Comparison of ENCODE assay signal across 8 cellular contexts in genomic region chr7:46590918-46591905, GRCh38.
A peak's percentile ranks its signal among the peaks of the same experiment; 100 is the strongest.
DNase-seq lines count a peak whose midpoint lies in the region; ATAC-seq, FAIRE-seq and TF ChIP-seq lines count a peak whose summit lies in the region.
"Not testable (repeated sequence)": the region's sequence is repeated elsewhere in the genome, so short reads cannot be mapped to it uniquely, and the experiment has no call there.

No MANE protein-coding gene starts in this region.

- not testable (repeated sequence) for H3K9ac ChIP-seq in IMR-90 (ENCODE audit: low read depth, low read length); colonic mucosa (ENCODE audit: low read depth in 2 of 2, low read length in 2 of 2); kidney (ENCODE audit: low read length in 2 of 2)

- H2BK120ac ChIP-seq in IMR-90 (ENCODE audit: low read depth, low read length): not testable (repeated sequence)

- H4K8ac ChIP-seq in IMR-90 (ENCODE audit: low read depth in 2 of 2, low read length in 2 of 2): not testable (repeated sequence)

- H2BK15ac ChIP-seq in IMR-90 (ENCODE audit: low read depth, low read length): not testable (repeated sequence)

- not testable (repeated sequence) for H3K56ac ChIP-seq in IMR-90 (ENCODE audit: extremely low read depth, insufficient read depth, low read length)

- not testable (repeated sequence) for H2AK9ac ChIP-seq in IMR-90 (replicated peaks; ENCODE audit: low read depth, low read length, poor library complexity)

- not testable (repeated sequence) for TF ChIP-seq POLR2A in IMR-90 (IDR thresholded peaks at IDR 0.05; ENCODE audit: low read depth, low read length)

- POLR2A ChIA-PET in IMR-90 (lab: Charles Lee; ENCODE audit: unreplicated experiment): not testable (repeated sequence)

- ATAC-seq in IMR-90 (ENCODE audit: low read depth): peak; percentile 49

- H4K20me1 ChIP-seq in IMR-90 (ENCODE audit: insufficient read depth, low read length); osteoblast (ENCODE audit: insufficient read depth, low read length): not testable (repeated sequence)

- H3K27ac ChIP-seq in IMR-90 (ENCODE audit: insufficient read depth, low read length); kidney (ENCODE audit: low read depth in 2 of 2, low read length in 2 of 2); osteoblast (ENCODE audit: low read depth, low read length): not testable (repeated sequence)
- H3K27ac ChIP-seq in colonic mucosa: peak overlapping the region; percentile 35

- H4K91ac ChIP-seq in IMR-90 (ENCODE audit: insufficient read depth, low read depth, low read length): not testable (repeated sequence)

- not testable (repeated sequence) for H4K5ac ChIP-seq in IMR-90 (ENCODE audit: low read depth, low read length)

- H3K9me3 ChIP-seq in IMR-90 (ENCODE audit: control insufficient read depth, insufficient read depth, low read length); colonic mucosa; kidney (ENCODE audit: control insufficient read depth in 1 of 2, low read length in 2 of 2); osteoblast (ENCODE audit: low read depth, low read length): not testable (repeated sequence)

- in situ Hi-C loops in IMR-90 (cut with MboI; ENCODE audit: low sequenced_read_pairs): not testable (repeated sequence)

- not testable (repeated sequence) for H3K36me3 ChIP-seq in IMR-90 (ENCODE audit: control insufficient read depth, insufficient read depth, low read length); colonic mucosa; kidney (ENCODE audit: control insufficient read depth in 1 of 2, insufficient read depth in 2 of 2, low read length in 2 of 2); osteoblast (ENCODE audit: insufficient read depth, low read length)

- not testable (repeated sequence) for H3K4me2 ChIP-seq in IMR-90 (ENCODE audit: low read depth, low read length); osteoblast (ENCODE audit: insufficient read depth, low read length)

- not testable (repeated sequence) for H3K27me3 ChIP-seq in IMR-90 (ENCODE audit: control insufficient read depth, insufficient read depth, low read length); colonic mucosa; osteoblast (ENCODE audit: insufficient read depth, low read length)

- H3K4me1 ChIP-seq in IMR-90 (ENCODE audit: control insufficient read depth, insufficient read depth, low read length); colonic mucosa; kidney (ENCODE audit: control insufficient read depth in 1 of 2, insufficient read depth in 1 of 2, low read depth in 1 of 2, low read length in 2 of 2): not testable (repeated sequence)
- H3K4me1 ChIP-seq in osteoblast (ENCODE audit: insufficient read depth, low read length): peaks cover 10% of the 10 kb centered on the region

- not testable (repeated sequence) for BruUV-seq in IMR-90 (replicated peaks; lab: Mats Ljungman, UMichigan)

- DNase-seq in A172 (ENCODE audit: low spot score): peak; percentile 60
- peak; percentile 57 for DNase-seq in Daoy (ENCODE audit: low read depth)
- DNase-seq in IMR-90; osteoblast (ENCODE audit: insufficient read length, low spot score, missing footprints): not testable (repeated sequence)
- peak; percentile 55 for DNase-seq in NCI-H748 (lab: John Stamatoyannopoulos, UW; ENCODE audit: unreplicated experiment)
- peak; percentile 70 for DNase-seq in SHP77 treated with DMSO at 0.1 percent for 48 hours (lab: John Stamatoyannopoulos, UW)
- DNase-seq in colonic mucosa: peak; percentile 78
- peak; percentile 57 for DNase-seq in kidney

- not testable (repeated sequence) for FAIRE-seq in kidney (lab: Jason Lieb, UNC)

- not testable (repeated sequence) for H3K9me1 ChIP-seq in IMR-90 (ENCODE audit: insufficient read depth, low read length)

- not testable (repeated sequence) for H3K4me3 ChIP-seq in IMR-90 (ENCODE audit: insufficient read depth, low read depth, low read length); colonic mucosa; kidney (ENCODE audit: low read length in 2 of 2); osteoblast (ENCODE audit: insufficient read depth, low read length)

- not testable (repeated sequence) for H2AFZ ChIP-seq in IMR-90 (replicated peaks; ENCODE audit: low read length, poor library complexity)
- peak overlapping the region; percentile 71 for H2AFZ ChIP-seq in osteoblast (ENCODE audit: low read length)

- H2BK20ac ChIP-seq in IMR-90 (ENCODE audit: low read depth, low read length): not testable (repeated sequence)

- WGBS in IMR-90 (ENCODE audit: extremely low coverage in 2 of 2, insufficient read length in 1 of 2), 2 experiments: 94% methylated on average over 2 of the region's 10 CpGs; no CpG with 5 or more reads in 1 of the 2 experiments

- not testable (repeated sequence) for H3K79me2 ChIP-seq in osteoblast (ENCODE audit: insufficient read depth, low read length)

- not testable (repeated sequence) for H3K79me1 ChIP-seq in IMR-90 (ENCODE audit: low read depth in 1 of 2, low read length in 2 of 2)

- TF ChIP-seq RAD21 in IMR-90 (IDR thresholded peaks at IDR 0.05; ENCODE audit: low read length): not testable (repeated sequence)

- CTCF ChIA-PET in IMR-90 (lab: Yijun Ruan, JAX): not testable (repeated sequence)

- TF ChIP-seq CTCF in IMR-90 (conservative IDR thresholded peaks at IDR 0.05; ENCODE audit: low read depth, low read length); colonic mucosa (IDR thresholded peaks at IDR 0.05); kidney (IDR thresholded peaks at IDR 0.05; ENCODE audit: borderline replicate concordance, extremely low read depth, insufficient read depth); osteoblast (IDR thresholded peaks at IDR 0.05; ENCODE audit: extremely low read depth, low read depth, low read length): not testable (repeated sequence)

- not testable (repeated sequence) for H3K23ac ChIP-seq in IMR-90 (ENCODE audit: low read depth, low read length)

- dilution Hi-C loops in IMR-90 (cut with HindIII; ENCODE audit: low sequenced_read_pairs, unreplicated experiment): not testable (repeated sequence)

- not testable (repeated sequence) for H3K4ac ChIP-seq in IMR-90 (ENCODE audit: low read depth, low read length)

- not testable (repeated sequence) for H2AK5ac ChIP-seq in IMR-90 (ENCODE audit: low read depth, low read length)

- intact Hi-C loops in IMR-90 (cut with micrococcal nuclease); colonic mucosa (cut with DNase I); kidney (cut with DNase I): not testable (repeated sequence)

- H3K14ac ChIP-seq in IMR-90 (replicated peaks; ENCODE audit: low read depth, low read length): not testable (repeated sequence)

- H3K18ac ChIP-seq in IMR-90 (ENCODE audit: low read depth, low read length): not testable (repeated sequence)

- not testable (repeated sequence) for H2BK5ac ChIP-seq in IMR-90 (ENCODE audit: low read depth, low read length, poor library complexity, severe bottlenecking)
